Comparison of ENCODE assay signal across 8 cellular contexts in the genomic region with DNA sequence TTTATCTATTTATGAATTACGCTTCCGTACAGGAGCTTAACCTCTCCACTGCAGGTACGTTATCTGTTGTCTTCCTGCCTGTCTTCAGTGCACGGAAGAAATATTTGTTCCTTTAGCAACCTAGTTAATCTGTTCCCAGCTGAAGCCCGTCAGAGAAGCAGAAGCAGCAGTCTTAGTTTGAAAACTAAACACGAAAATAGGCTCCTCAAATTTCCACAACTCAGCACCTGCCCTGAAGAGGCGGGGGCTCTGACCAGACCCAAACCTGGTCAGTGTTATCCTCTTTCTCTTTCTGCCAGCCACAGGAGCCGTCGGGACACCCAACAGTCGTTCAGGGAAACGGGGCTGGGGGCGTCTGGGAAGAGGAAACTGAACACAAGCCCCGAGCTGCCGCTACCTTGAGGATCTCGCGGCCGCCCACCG. TPM values are rescaled to one million over a fixed set of nuclear protein-coding genes. Genes with fewer than 3 reads are reported as not detected.
A peak's percentile ranks its signal among the peaks of the same experiment; 100 is the strongest.
DNase-seq lines count a peak whose midpoint lies in the region; ATAC-seq, FAIRE-seq and TF ChIP-seq lines count a peak whose summit lies in the region.

No MANE protein-coding gene starts in this region.

- intact Hi-C loops in GM12878 (cut with micrococcal nuclease; ENCODE audit: unreplicated experiment), result loop anchor here (1.0 kb wide), 1 partner anchor 19 kb away; no protein-coding TSS in a partner anchor
- intact Hi-C loops in lower lobe of right lung (cut with DNase I), result no loop called here
- intact Hi-C loops in aorta (cut with DNase I), result no loop called here

- DNase-seq in GM13976 (ENCODE audit: low spot score) (no peak), LNCaP clone FGC (ENCODE audit: low read depth) (no peak), GM12878 (ENCODE audit: low read depth, low spot score) (no peak), lower lobe of right lung (no peak), aorta (no peak), cerebellum (ENCODE audit: low spot score) (no peak), DMS 273 (lab: John Stamatoyannopoulos, UW; ENCODE audit: unreplicated experiment) (no peak)

- TSS peak; percentile 83 for BruUV-seq in GM12878 (replicated peaks; lab: Mats Ljungman, UMichigan)

- TF ChIP-seq POLR2A in GM12878 (IDR thresholded peaks at IDR 0.05; ENCODE audit: low read depth, low read length), result no peak

- H3K79me2 ChIP-seq in GM12878 (ENCODE audit: control insufficient read depth, insufficient read depth, low read length), result peaks cover 69% of the 10 kb centered on the region

- TF ChIP-seq CTCF in GM13976 (IDR thresholded peaks at IDR 0.05; ENCODE audit: borderline replicate concordance, control extremely low read depth, extremely low read depth, insufficient read depth, missing control alignments) (peak; percentile 33), LNCaP clone FGC (IDR thresholded peaks at IDR 0.05; ENCODE audit: control insufficient read depth, extremely low read depth, insufficient read depth) (peak; percentile 19; the same call in 1 of the 2 replicates), GM12878 (IDR thresholded peaks at IDR 0.05 in 2 of 3, conservative IDR thresholded peaks at IDR 0.05 in 1 of 3; ENCODE audit: control insufficient read depth in 2 of 3, extremely low read depth in 1 of 3, insufficient read depth in 1 of 3, low read depth in 3 of 3, low read length in 3 of 3) (0 out of 6 replicates have a peak, but pooled peaks of 1 of the 3 experiments have one; percentile 5), lower lobe of right lung (IDR thresholded peaks at IDR 0.05) (no peak)

- peak overlapping the region; percentile 96 for H3K9ac ChIP-seq in GM12878 (ENCODE audit: control insufficient read depth, insufficient read depth, low read length)

- SMC1A ChIA-PET in GM12878 (lab: Charles Lee; ENCODE audit: uncharacterized antibody, unreplicated experiment), result interaction anchor here (0.9 to 9.3 kb wide), 10 partner anchors 9 to 49 kb away, joined by 3 to 142 read pairs (median 4); a partner anchor contains a TSS

- H3K9me3 ChIP-seq in GM12878 (replicated peaks; ENCODE audit: control insufficient read depth, insufficient read depth, low read length) (no peaks in the 10 kb centered on the region; the same call in 2 of the 3 replicates), lower lobe of right lung (no peaks in the 10 kb centered on the region), aorta (ENCODE audit: control insufficient read depth, low read length) (no peaks in the 10 kb centered on the region)

- peak overlapping the region; percentile 99 for H2AFZ ChIP-seq in GM12878 (ENCODE audit: control insufficient read depth, low read depth, low read length)

- no peaks in the 10 kb centered on the region for H4K20me1 ChIP-seq in GM12878 (ENCODE audit: control insufficient read depth, insufficient read depth)

- H3K27me3 ChIP-seq in GM12878 (replicated peaks in 1 of 2; ENCODE audit: control insufficient read depth in 2 of 2, insufficient read depth in 2 of 2, low read length in 1 of 2) (no peaks in the 10 kb centered on the region), lower lobe of right lung (ENCODE audit: low read depth) (no peaks in the 10 kb centered on the region), aorta (ENCODE audit: control insufficient read depth in 1 of 2, insufficient read depth in 2 of 2, low read length in 1 of 2) (no peaks in the 10 kb centered on the region)

- ATAC-seq in GM21723 (IDR thresholded peaks at IDR 0.05; ENCODE audit: unreplicated experiment) (peak; percentile 2), GM12878 (peak; percentile 3), lower lobe of right lung (peak in 1 of 2 donors; percentile 17), aorta (ENCODE audit: low FRiP score) (no peak)

- no peak for TF ChIP-seq RAD21 in GM12878 (IDR thresholded peaks at IDR 0.05; ENCODE audit: insufficient read depth, low read depth, low read length)

- H3K4me3 ChIP-seq in LNCaP clone FGC (ENCODE audit: low read depth, low read length) (peak overlapping the region; percentile 65), GM12878 (peak overlapping the region; percentile 88), lower lobe of right lung (peak overlapping the region; percentile 76), aorta (ENCODE audit: low read length in 2 of 2) (peak overlapping the region; percentile 45 to 89)

- H3K36me3 ChIP-seq in GM12878 (ENCODE audit: control insufficient read depth in 2 of 2, insufficient read depth in 2 of 2, low read length in 1 of 2), result peaks cover 0 to 2% of the 10 kb centered on the region in 2 experiments; a peak in 2 of 4 replicates
- peaks cover 21% of the 10 kb centered on the region for H3K36me3 ChIP-seq in lower lobe of right lung
- H3K36me3 ChIP-seq in aorta (ENCODE audit: control insufficient read depth in 1 of 2, insufficient read depth in 2 of 2, low read length in 1 of 2), result peaks cover 0 to 2% of the 10 kb centered on the region in 2 donors

- CTCF ChIA-PET in GM12878 (lab: Yijun Ruan, JAX), result interaction anchor here (1.3 to 6.6 kb wide), 8 partner anchors 11 to 51 kb away, joined by 3 to 74 read pairs (median 8); a partner anchor contains a TSS

- peak overlapping the region; percentile 49 for H3K4me2 ChIP-seq in GM12878 (ENCODE audit: control insufficient read depth, insufficient read depth)

- RAD21 ChIA-PET in GM12878 (lab: Charles Lee; ENCODE audit: unreplicated experiment), result interaction anchor here (0.7 to 6.2 kb wide), 6 partner anchors 19 to 77 kb away, joined by 3 to 78 read pairs (median 4); a partner anchor contains a TSS

- FAIRE-seq in GM12878 (lab: Jason Lieb, UNC), result peak; percentile 64

- in situ Hi-C loops in GM13976 (cut with MboI; ENCODE audit: low sequenced_read_pairs, unreplicated experiment) (no loop called here), GM12878 (cut with MboI) (no loop called here)

- TF ChIP-seq EP300 in GM12878 (IDR thresholded peaks at IDR 0.05; ENCODE audit: borderline replicate concordance in 1 of 2, control insufficient read depth in 1 of 2, low read depth in 2 of 2, low read length in 2 of 2), result no peak

- POLR2A ChIA-PET in GM12878 (lab: Charles Lee), result interaction anchor here (1.0 to 9.1 kb wide), 7 partner anchors 10 to 48 kb away, joined by 4 to 181 read pairs (median 17); a partner anchor contains a TSS

- H3K4me1 ChIP-seq in GM12878 (ENCODE audit: control insufficient read depth, insufficient read depth, low read length) (no peaks in the 10 kb centered on the region; the same call in 1 of the 2 replicates), lower lobe of right lung (peaks cover 25% of the 10 kb centered on the region), aorta (ENCODE audit: control insufficient read depth in 1 of 2, insufficient read depth in 2 of 2, low read length in 2 of 2) (peaks cover 0 to 2% of the 10 kb centered on the region in 2 donors)

- H3K27ac ChIP-seq in GM12878 (ENCODE audit: control insufficient read depth, insufficient read depth) (peak overlapping the region; percentile 99), lower lobe of right lung (peak overlapping the region; percentile 95), aorta (ENCODE audit: low read depth in 1 of 2, low read length in 2 of 2) (peak overlapping the region; percentile 8 to 97)

- 2% methylated on average over 18 of the region's 18 CpGs for WGBS in GM12878 (ENCODE audit: insufficient coverage, insufficient replicate concordance, low lambda C conversion rate, missing lambda C conversion rate)
- 0% methylated on average over 18 of the region's 18 CpGs for WGBS in aorta, 2 donors

RNA-seq across cellular contexts. Expression of a gene that starts 0.4 kb away (rescaled TPM):
- total RNA-seq in GM12878 (2013; cell fraction: nucleolus; rRNA removed), result 38.4 and 41.6 TPM in 2 replicates
- total RNA-seq in GM12878 (2014; rRNA removed), result 23.7 and 24.1 TPM in 2 replicates
- 20.7 and 25.3 TPM in 2 replicates for total RNA-seq in GM12878 (2014; rRNA removed; fragmentation: Illumina TruSeq; extraction: Trizol)
- total RNA-seq in GM12878 (2021), result 50.4 and 53.9 TPM in 2 replicates
- 4.3 TPM for polyA plus RNA-seq in GM12878 (2011; ENCODE audit: low read depth)
- polyA plus RNA-seq in GM12878 (2011; rRNA removed), result 25.0 and 50.1 TPM in 2 replicates
- polyA plus RNA-seq in GM12878 (2011; cell fraction: cytosol; rRNA removed), result 7.3 and 7.8 TPM in 2 replicates
- 11.5 and 12.9 TPM in 2 replicates for polyA plus RNA-seq in GM12878 (2011; cell fraction: nucleus; rRNA removed)
- polyA plus RNA-seq in GM12878 (2012), result 23.8 TPM in 2 replicates
- 21.8 and 24.0 TPM in 2 replicates for polyA plus RNA-seq in GM12878 (2014; fragmentation: Illumina TruSeq; extraction: Trizol)
- 10 to 100 TPM in 1 of 2 experiments, 1 to 10 TPM in 1; 9.1 to 18.1 TPM for polyA plus RNA-seq in GM12878 (2014; fragmentation: Nextera tagmentation; extraction: Ambion mirVana)
- 19.5 and 22.5 TPM in 2 replicates for polyA plus RNA-seq in GM12878 (2014; rRNA removed)
- polyA plus RNA-seq in GM12878 (2016; fragmentation: Nextera tagmentation; extraction: Ambion mirVana), result 100 to 1,000 TPM; 114 to 133 TPM
- polyA minus RNA-seq in GM12878 (2011; rRNA and poly(A)+ RNA removed), result 7.6 and 11.0 TPM in 2 replicates
- 4.5 and 11.9 TPM in 2 replicates for polyA minus RNA-seq in GM12878 (2011; cell fraction: cytosol; rRNA and poly(A)+ RNA removed)
- 10.6 and 16.1 TPM in 2 replicates for polyA minus RNA-seq in GM12878 (2011; cell fraction: nucleus; rRNA and poly(A)+ RNA removed)
- 18.0 TPM for total RNA-seq in lower lobe of right lung
- total RNA-seq in aorta, result 10 to 100 TPM; 14.5 to 20.7 TPM
- polyA plus RNA-seq in aorta, result 1 to 10 TPM; 7.7 to 9.1 TPM
- 21.9 TPM for total RNA-seq in cerebellum

RNA-seq across cellular contexts. Expression of a gene that starts 1.0 kb away (rescaled TPM):
- 24.5 and 26.0 TPM in 2 replicates for total RNA-seq in GM12878 (2013; cell fraction: nucleolus; rRNA removed)
- 55.2 and 75.9 TPM in 2 replicates for total RNA-seq in GM12878 (2014; rRNA removed)
- 96.7 and 101 TPM in 2 replicates for total RNA-seq in GM12878 (2014; rRNA removed; fragmentation: Illumina TruSeq; extraction: Trizol)
- 52.6 and 59.3 TPM in 2 replicates for total RNA-seq in GM12878 (2021)
- polyA plus RNA-seq in GM12878 (2011; ENCODE audit: low read depth), result 13.8 TPM
- 63.9 and 131 TPM in 2 replicates for polyA plus RNA-seq in GM12878 (2011; rRNA removed)
- 16.7 and 19.6 TPM in 2 replicates for polyA plus RNA-seq in GM12878 (2011; cell fraction: cytosol; rRNA removed)
- polyA plus RNA-seq in GM12878 (2011; cell fraction: nucleus; rRNA removed), result 34.3 and 53.5 TPM in 2 replicates
- 18.8 and 33.5 TPM in 2 replicates for polyA plus RNA-seq in GM12878 (2012)
- polyA plus RNA-seq in GM12878 (2014; fragmentation: Illumina TruSeq; extraction: Trizol), result 93.0 and 111 TPM in 2 replicates
- 10 to 100 TPM; 58.1 to 64.4 TPM for polyA plus RNA-seq in GM12878 (2014; fragmentation: Nextera tagmentation; extraction: Ambion mirVana)
- polyA plus RNA-seq in GM12878 (2014; rRNA removed), result 36.1 and 44.1 TPM in 2 replicates
- 100 to 1,000 TPM; 117 to 122 TPM for polyA plus RNA-seq in GM12878 (2016; fragmentation: Nextera tagmentation; extraction: Ambion mirVana)
- 22.7 and 22.8 TPM in 2 replicates for polyA minus RNA-seq in GM12878 (2011; rRNA and poly(A)+ RNA removed)
- 10.8 and 14.7 TPM in 2 replicates for polyA minus RNA-seq in GM12878 (2011; cell fraction: cytosol; rRNA and poly(A)+ RNA removed)
- polyA minus RNA-seq in GM12878 (2011; cell fraction: nucleus; rRNA and poly(A)+ RNA removed), result 14.3 and 16.6 TPM in 2 replicates
- total RNA-seq in lower lobe of right lung, result 1.9 TPM
- 1 to 10 TPM in 1 of 2 donors, not detected in 1; 2.2 TPM for total RNA-seq in aorta
- under 1 TPM in 1 of 2 donors, not detected in 1; 0.75 TPM for polyA plus RNA-seq in aorta
- total RNA-seq in cerebellum, result 6.1 TPM

RNA-seq across cellular contexts. Expression of a gene that starts 22.1 kb away (rescaled TPM):
- 114 and 118 TPM in 2 replicates for total RNA-seq in GM12878 (2013; cell fraction: nucleolus; rRNA removed)
- total RNA-seq in GM12878 (2014; rRNA removed) (164 and 203 TPM in 2 replicates), GM12878 (2014; rRNA removed; fragmentation: Illumina TruSeq; extraction: Trizol) (227 and 241 TPM in 2 replicates), GM12878 (2021) (182 and 189 TPM in 2 replicates), lower lobe of right lung (88.3 TPM), aorta (100 to 1,000 TPM; 101 to 108 TPM), cerebellum (80.2 TPM)
- polyA plus RNA-seq in GM12878 (2011; ENCODE audit: low read depth), result 98.0 TPM
- polyA plus RNA-seq in GM12878 (2011; rRNA removed) (226 and 358 TPM in 2 replicates), GM12878 (2014; fragmentation: Illumina TruSeq; extraction: Trizol) (180 and 248 TPM in 2 replicates), GM12878 (2014; fragmentation: Nextera tagmentation; extraction: Ambion mirVana) (100 to 1,000 TPM; 200 to 274 TPM), GM12878 (2014; rRNA removed) (70.4 and 90.1 TPM in 2 replicates), GM12878 (2016; fragmentation: Nextera tagmentation; extraction: Ambion mirVana) (100 to 1,000 TPM; 199 to 204 TPM), aorta (100 to 1,000 TPM in 1 of 2 donors, 10 to 100 TPM in 1; 68.4 to 185 TPM)
- polyA plus RNA-seq in GM12878 (2011; cell fraction: cytosol; rRNA removed), result 74.2 and 104 TPM in 2 replicates
- polyA plus RNA-seq in GM12878 (2011; cell fraction: nucleus; rRNA removed), result 87.6 and 103 TPM in 2 replicates
- polyA plus RNA-seq in GM12878 (2012), result 212 and 254 TPM in 2 replicates
- 117 and 211 TPM in 2 replicates for polyA minus RNA-seq in GM12878 (2011; rRNA and poly(A)+ RNA removed)
- 77.0 and 89.1 TPM in 2 replicates for polyA minus RNA-seq in GM12878 (2011; cell fraction: cytosol; rRNA and poly(A)+ RNA removed)
- polyA minus RNA-seq in GM12878 (2011; cell fraction: nucleus; rRNA and poly(A)+ RNA removed), result 23.2 and 34.7 TPM in 2 replicates

RNA-seq across cellular contexts. Expression of a gene that starts 45.9 kb away (rescaled TPM):
- total RNA-seq in GM12878 (2013; cell fraction: nucleolus; rRNA removed), result 33.1 and 35.1 TPM in 2 replicates
- total RNA-seq in GM12878 (2014; rRNA removed) (43.2 and 53.3 TPM in 2 replicates), GM12878 (2014; rRNA removed; fragmentation: Illumina TruSeq; extraction: Trizol) (46.4 and 48.5 TPM in 2 replicates), GM12878 (2021) (48.0 and 49.7 TPM in 2 replicates), lower lobe of right lung (71.7 TPM), aorta (10 to 100 TPM; 39.3 to 46.6 TPM), cerebellum (33.4 TPM)
- 39.7 TPM for polyA plus RNA-seq in GM12878 (2011; ENCODE audit: low read depth)
- polyA plus RNA-seq in GM12878 (2011; rRNA removed) (96.8 and 98.5 TPM in 2 replicates), GM12878 (2014; fragmentation: Illumina TruSeq; extraction: Trizol) (61.9 and 75.9 TPM in 2 replicates), GM12878 (2014; fragmentation: Nextera tagmentation; extraction: Ambion mirVana) (10 to 100 TPM; 65.5 to 77.7 TPM), GM12878 (2014; rRNA removed) (37.6 and 46.4 TPM in 2 replicates), GM12878 (2016; fragmentation: Nextera tagmentation; extraction: Ambion mirVana) (100 to 1,000 TPM; 119 to 122 TPM), aorta (10 to 100 TPM; 40.9 to 62.4 TPM)
- 28.4 and 28.9 TPM in 2 replicates for polyA plus RNA-seq in GM12878 (2011; cell fraction: cytosol; rRNA removed)
- 27.6 and 27.7 TPM in 2 replicates for polyA plus RNA-seq in GM12878 (2011; cell fraction: nucleus; rRNA removed)
- polyA plus RNA-seq in GM12878 (2012), result 49.7 and 62.4 TPM in 2 replicates
- polyA minus RNA-seq in GM12878 (2011; rRNA and poly(A)+ RNA removed), result 29.9 and 47.2 TPM in 2 replicates
- polyA minus RNA-seq in GM12878 (2011; cell fraction: cytosol; rRNA and poly(A)+ RNA removed), result 13.9 and 17.6 TPM in 2 replicates
- 9.1 and 15.5 TPM in 2 replicates for polyA minus RNA-seq in GM12878 (2011; cell fraction: nucleus; rRNA and poly(A)+ RNA removed)
